ENCODE assay signal across 31 cellular contexts in genomic region chr10:22903694-22904093, GRCh38. TPM values are rescaled to one million over a fixed set of nuclear protein-coding genes. Genes with fewer than 3 reads are reported as not detected.
"Had no signal": no experiment of that assay in that cellular context is flagged by ENCODE, and none has a peak within 500 bp of the region (broad histone marks: within the 10 kb centered on the region; RNA-seq: fewer than 3 reads in every experiment).

No MANE protein-coding gene starts in this region.

- H3K36me3 Mint-ChIP-seq: stimulated activated effector memory CD8-positive, alpha-beta T cell treated with anti-CD3 and anti-CD28 coated beads, Interleukin-12 subunit alpha, Interleukin-12 subunit beta, amount 100 ng/mL, for 72 hours; type B pancreatic cell had no signal

- H3K4me1 ChIP-seq: stomach, suprapubic skin, testis, thyroid gland, transverse colon, upper lobe of left lung, upper lobe of right lung, uterus, vagina had no signal

- H3K27ac ChIP-seq: stomach, suprapubic skin, testis, thoracic aorta, thyroid gland, tibial artery, transverse colon, upper lobe of left lung, upper lobe of right lung, uterus, vagina had no signal

- H3K36me3 ChIP-seq: stomach, suprapubic skin, thoracic aorta, thyroid gland, tibial artery, transverse colon, upper lobe of left lung, upper lobe of right lung, uterus, vagina had no signal

- H3K9me3 ChIP-seq: testis, thoracic aorta, thyroid gland, upper lobe of right lung, uterus, vagina had no signal

- H3K4me1 Mint-ChIP-seq: stimulated activated memory B cell treated with anti-CD40 and anti-IgM and Interleukin-4, amounts not matched to agents 10 μg/mL and 1 μg/mL and 100 μg/mL, for 72 hours; stimulated activated naive B cell treated with anti-CD40 and anti-IgM and Interleukin-4, amounts not matched to agents 10 μg/mL and 1 μg/mL and 100 μg/mL, for 72 hours; stimulated activated naive CD8-positive, alpha-beta T cell treated with anti-CD3 and anti-CD28 coated beads, Interleukin-15, amount 100 ng/mL, for 72 hours had no signal

- H3K27me3 Mint-ChIP-seq: stimulated activated memory B cell treated with anti-CD40 and anti-IgM and Interleukin-4, amounts not matched to agents 10 μg/mL and 1 μg/mL and 100 μg/mL, for 72 hours; stimulated activated naive CD8-positive, alpha-beta T cell treated with anti-CD3 and anti-CD28 coated beads, Interleukin-15, amount 100 ng/mL, for 72 hours; stimulated activated naive CD8-positive, alpha-beta T cell treated with anti-CD3 and anti-CD28 coated beads, Interleukin-15, Interleukin-2, amounts not matched to agents 100 ng/mL and 50 ng/mL, for 24 hours; type B pancreatic cell had no signal

- H3K4me3 Mint-ChIP-seq: stimulated activated effector memory CD8-positive, alpha-beta T cell treated with anti-CD3 and anti-CD28 coated beads, Interleukin-12 subunit alpha, Interleukin-12 subunit beta, amount 100 ng/mL, for 72 hours; stimulated activated memory B cell treated with anti-CD40 and anti-IgM and Interleukin-4, amounts not matched to agents 10 μg/mL and 1 μg/mL and 100 μg/mL, for 72 hours; stimulated activated naive B cell treated with anti-CD40 and anti-IgM and Interleukin-4, amounts not matched to agents 10 μg/mL and 1 μg/mL and 100 μg/mL, for 72 hours; stimulated activated naive CD8-positive, alpha-beta T cell treated with anti-CD3 and anti-CD28 coated beads, Interleukin-15, amount 100 ng/mL, for 72 hours; stimulated activated naive CD8-positive, alpha-beta T cell treated with anti-CD3 and anti-CD28 coated beads, Interleukin-15, Interleukin-2, amounts not matched to agents 100 ng/mL and 50 ng/mL, for 24 hours; type B pancreatic cell had no signal

- FAIRE-seq: urothelium cell line had no signal

- H3K27me3 ChIP-seq: stomach, suprapubic skin, testis, thyroid gland, tibial artery, transverse colon, upper lobe of left lung, upper lobe of right lung, uterus, vagina had no signal

- DNase-seq: stimulated activated CD4-positive, alpha-beta T cell treated with anti-CD3 and anti-CD28 coated beads, Interleukin-2, amount 100 ng/mL, for 48 hours; stimulated activated CD4-positive, alpha-beta T cell treated with anti-CD3 and anti-CD28 coated beads, Interleukin-4, amount 100 ng/mL, for 1 hour; stimulated activated CD4-positive, alpha-beta T cell treated with anti-CD3 and anti-CD28 coated beads, Interleukin-4, amount 100 ng/mL, for 24 hours; stimulated activated CD4-positive, alpha-beta T cell treated with anti-CD3 and anti-CD28 coated beads, Interleukin-4, amount 100 ng/mL, for 4 hours; stimulated activated CD8-positive, alpha-beta memory T cell treated with anti-CD3 and anti-CD28 coated beads, Interleukin-4, amount 100 ng/mL, for 48 hours; stimulated activated naive B cell treated with anti-CD40 and anti-IgM and Interleukin-4, amounts not matched to agents 10 μg/mL and 1 μg/mL and 100 μg/mL, for 72 hours; stimulated activated naive CD4-positive, alpha-beta T cell; stimulated activated naive CD4-positive, alpha-beta T cell treated with Interleukin-2 at 50 U/mL for 16 hours; stimulated activated naive CD8-positive, alpha-beta T cell treated with anti-CD3 and anti-CD28 coated beads, Interleukin-15, amount 100 ng/mL, for 72 hours; stimulated activated naive CD8-positive, alpha-beta T cell treated with anti-CD3 and anti-CD28 coated beads, Interleukin-15, Interleukin-2, amounts not matched to agents 100 U/mL and 50 U/mL, for 24 hours; stomach; substantia nigra; testis; thyroid gland; tibial artery; transverse colon; trophoblast cell; upper lobe of left lung; upper lobe of right lung; uterus had no signal

- H3K27ac Mint-ChIP-seq: stimulated activated effector memory CD8-positive, alpha-beta T cell treated with anti-CD3 and anti-CD28 coated beads, Interleukin-12 subunit alpha, Interleukin-12 subunit beta, amount 100 ng/mL, for 72 hours; stimulated activated memory B cell treated with anti-CD40 and anti-IgM and Interleukin-4, amounts not matched to agents 10 μg/mL and 1 μg/mL and 100 μg/mL, for 72 hours; stimulated activated naive B cell treated with anti-CD40 and anti-IgM and Interleukin-4, amounts not matched to agents 10 μg/mL and 1 μg/mL and 100 μg/mL, for 72 hours; stimulated activated naive CD8-positive, alpha-beta T cell treated with anti-CD3 and anti-CD28 coated beads, Interleukin-15, amount 100 ng/mL, for 72 hours; stimulated activated naive CD8-positive, alpha-beta T cell treated with anti-CD3 and anti-CD28 coated beads, Interleukin-15, Interleukin-2, amounts not matched to agents 100 ng/mL and 50 ng/mL, for 24 hours; type B pancreatic cell had no signal

- ATAC-seq: stimulated activated effector memory CD8-positive, alpha-beta T cell treated with anti-CD3 and anti-CD28 coated beads, Interleukin-12 subunit alpha, Interleukin-12 subunit beta, amount 100 ng/mL, for 72 hours; stimulated activated memory B cell treated with anti-CD40 and anti-IgM and Interleukin-4, amounts not matched to agents 10 μg/mL and 1 μg/mL and 100 μg/mL, for 72 hours; stimulated activated naive B cell treated with anti-CD40 and anti-IgM and Interleukin-4, amounts not matched to agents 10 μg/mL and 1 μg/mL and 100 μg/mL, for 72 hours; stimulated activated naive CD8-positive, alpha-beta T cell treated with anti-CD3 and anti-CD28 coated beads, Interleukin-15, amount 100 ng/mL, for 72 hours; stimulated activated naive CD8-positive, alpha-beta T cell treated with anti-CD3 and anti-CD28 coated beads, Interleukin-15, Interleukin-2, amounts not matched to agents 100 U/mL and 50 U/mL, for 24 hours; upper lobe of right lung had no signal

- H3K4me3 ChIP-seq: stomach, suprapubic skin, testis, thoracic aorta, thyroid gland, tibial artery, transverse colon, upper lobe of left lung, upper lobe of right lung, uterus, vagina had no signal

RNA-seq across cellular contexts. Expression of gene ARMC3, which starts 24.2 kb away (rescaled TPM):
- total RNA-seq: stomach, subcutaneous adipose tissue, thoracic aorta, transverse colon, upper lobe of right lung, ureter, vagina had no signal
- polyA plus RNA-seq: stomach, urinary bladder had no signal
